In the genomic region with DNA sequence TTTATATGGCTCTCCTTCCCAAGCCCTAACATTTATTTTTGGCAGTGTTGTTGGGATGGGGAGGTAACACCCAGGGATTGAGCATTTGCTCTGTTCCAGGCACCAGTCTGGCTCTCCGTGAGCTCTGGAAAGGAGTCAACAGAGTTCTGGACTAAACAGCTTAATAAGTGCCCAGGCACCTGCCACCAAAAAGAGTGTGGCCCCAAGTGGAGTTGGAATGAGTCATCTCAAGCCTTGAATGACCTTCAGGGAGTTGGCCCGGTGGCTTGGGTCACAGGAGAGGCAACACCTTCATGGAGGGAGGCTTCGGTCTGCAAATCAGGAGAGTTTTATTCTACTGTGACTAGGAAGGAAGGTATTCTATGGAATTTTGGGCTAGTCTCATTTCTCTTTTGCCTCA, we compare ENCODE assay signal across 24 cellular contexts.
"Had no signal": no experiment of that assay in that cellular context is flagged by ENCODE, and none has a peak within 500 bp of the region (broad histone marks: within the 10 kb centered on the region; RNA-seq: fewer than 3 reads in every experiment).

No MANE protein-coding gene starts in this region.

- FAIRE-seq: endometrium, kidney, small intestine, urothelium cell line had no signal

- H3K9me3 Mint-ChIP-seq: activated CD4-positive, alpha-beta T cell treated with anti-CD3 and anti-CD28 coated beads, Interleukin-2, amount 10 ng/mL, durations not matched to agents 24 days and 14 days; neural crest cell had no signal

- DNase-seq: activated CD4-positive, alpha-beta memory T cell treated with anti-CD3 and anti-CD28 coated beads, Interleukin-2, amount 10 ng/mL, durations not matched to agents 7 days and 5 days; activated CD4-positive, alpha-beta T cell treated with anti-CD3 and anti-CD28 coated beads, Interleukin-2, amount 10 ng/mL, durations not matched to agents 24 days and 14 days; activated effector memory CD4-positive, alpha-beta T cell treated with Interleukin-2 at 50 U/mL for 16 hours; activated naive CD4-positive, alpha-beta T cell treated with anti-CD3 and anti-CD28 coated beads, Interleukin-2, amount 10 ng/mL, durations not matched to agents 7 days and 5 days; activated T-cell treated with anti-CD3 and anti-CD28 coated beads, Interleukin-2, amount 50 U/mL, for 72 hours; amygdala; effector CD4-positive, alpha-beta T cell; foreskin fibroblast; kidney; lower lobe of right lung; mesendoderm; mucosa of descending colon; small intestine; stimulated activated CD4-positive, alpha-beta T cell treated with anti-CD3 and anti-CD28 coated beads, Interleukin-2, amount 100 ng/mL, for 24 hours; stomach; transverse colon had no signal

- H3K27ac Mint-ChIP-seq: activated CD4-positive, alpha-beta memory T cell treated with anti-CD3 and anti-CD28 coated beads, Interleukin-2, amount 10 ng/mL, durations not matched to agents 7 days and 5 days; activated CD4-positive, alpha-beta T cell treated with anti-CD3 and anti-CD28 coated beads, Interleukin-2, amount 10 ng/mL, durations not matched to agents 24 days and 14 days; activated naive CD4-positive, alpha-beta T cell treated with anti-CD3 and anti-CD28 coated beads, Interleukin-2, amount 10 ng/mL, durations not matched to agents 7 days and 5 days; activated T-cell treated with anti-CD3 and anti-CD28 coated beads, Interleukin-2, amount 50 U/mL, for 72 hours; dendritic cell treated with granulocyte-macrophage colony-stimulating factor and Interleukin-4, amounts not matched to agents 40 ng/mL and 50 ng/mL, for 4 days; stimulated activated memory B cell treated with anti-CD40 and anti-IgM and Interleukin-4, amounts not matched to agents 10 μg/mL and 1 μg/mL and 100 μg/mL, for 72 hours had no signal

- ATAC-seq: activated CD4-positive, CD25-positive, alpha-beta regulatory T cell treated with anti-CD3 and anti-CD28 coated beads, Interleukin-2, amount 50 U/mL, for 24 hours; activated T-cell treated with anti-CD3 and anti-CD28 coated beads, Interleukin-2, amount 50 U/mL, for 72 hours; left lobe of liver; lower lobe of right lung; mucosa of descending colon; sciatic nerve; stimulated activated memory B cell treated with anti-CD40 and anti-IgM and Interleukin-4, amounts not matched to agents 10 μg/mL and 1 μg/mL and 100 μg/mL, for 72 hours had no signal

- H3K4me1 Mint-ChIP-seq: activated CD4-positive, alpha-beta memory T cell treated with anti-CD3 and anti-CD28 coated beads, Interleukin-2, amount 10 ng/mL, durations not matched to agents 7 days and 5 days; activated CD4-positive, alpha-beta T cell treated with anti-CD3 and anti-CD28 coated beads, Interleukin-2, amount 10 ng/mL, durations not matched to agents 24 days and 14 days; activated naive CD4-positive, alpha-beta T cell treated with anti-CD3 and anti-CD28 coated beads, Interleukin-2, amount 10 ng/mL, durations not matched to agents 7 days and 5 days; stimulated activated memory B cell treated with anti-CD40 and anti-IgM and Interleukin-4, amounts not matched to agents 10 μg/mL and 1 μg/mL and 100 μg/mL, for 72 hours had no signal

- H3K4me3 Mint-ChIP-seq: activated CD4-positive, alpha-beta memory T cell treated with anti-CD3 and anti-CD28 coated beads, Interleukin-2, amount 10 ng/mL, durations not matched to agents 7 days and 5 days; activated CD4-positive, alpha-beta T cell treated with anti-CD3 and anti-CD28 coated beads, Interleukin-2, amount 10 ng/mL, durations not matched to agents 24 days and 14 days; activated naive CD4-positive, alpha-beta T cell treated with anti-CD3 and anti-CD28 coated beads, Interleukin-2, amount 10 ng/mL, durations not matched to agents 7 days and 5 days; activated T-cell treated with anti-CD3 and anti-CD28 coated beads, Interleukin-2, amount 50 U/mL, for 72 hours; dendritic cell treated with granulocyte-macrophage colony-stimulating factor and Interleukin-4, amounts not matched to agents 40 ng/mL and 50 ng/mL, for 4 days; neural crest cell; stimulated activated memory B cell treated with anti-CD40 and anti-IgM and Interleukin-4, amounts not matched to agents 10 μg/mL and 1 μg/mL and 100 μg/mL, for 72 hours had no signal

- H3K36me3 Mint-ChIP-seq: activated naive CD4-positive, alpha-beta T cell treated with anti-CD3 and anti-CD28 coated beads, Interleukin-2, amount 10 ng/mL, durations not matched to agents 7 days and 5 days; stimulated activated memory B cell treated with anti-CD40 and anti-IgM and Interleukin-4, amounts not matched to agents 10 μg/mL and 1 μg/mL and 100 μg/mL, for 72 hours had no signal

- H3K27me3 Mint-ChIP-seq: activated CD4-positive, alpha-beta memory T cell treated with anti-CD3 and anti-CD28 coated beads, Interleukin-2, amount 10 ng/mL, durations not matched to agents 7 days and 5 days; activated CD4-positive, alpha-beta T cell treated with anti-CD3 and anti-CD28 coated beads, Interleukin-2, amount 10 ng/mL, durations not matched to agents 24 days and 14 days; activated naive CD4-positive, alpha-beta T cell treated with anti-CD3 and anti-CD28 coated beads, Interleukin-2, amount 10 ng/mL, durations not matched to agents 7 days and 5 days; dendritic cell treated with granulocyte-macrophage colony-stimulating factor and Interleukin-4, amounts not matched to agents 40 ng/mL and 50 ng/mL, for 4 days; stimulated activated memory B cell treated with anti-CD40 and anti-IgM and Interleukin-4, amounts not matched to agents 10 μg/mL and 1 μg/mL and 100 μg/mL, for 72 hours had no signal
